ENCODE assay signal across 1 cellular context in the genomic region with DNA sequence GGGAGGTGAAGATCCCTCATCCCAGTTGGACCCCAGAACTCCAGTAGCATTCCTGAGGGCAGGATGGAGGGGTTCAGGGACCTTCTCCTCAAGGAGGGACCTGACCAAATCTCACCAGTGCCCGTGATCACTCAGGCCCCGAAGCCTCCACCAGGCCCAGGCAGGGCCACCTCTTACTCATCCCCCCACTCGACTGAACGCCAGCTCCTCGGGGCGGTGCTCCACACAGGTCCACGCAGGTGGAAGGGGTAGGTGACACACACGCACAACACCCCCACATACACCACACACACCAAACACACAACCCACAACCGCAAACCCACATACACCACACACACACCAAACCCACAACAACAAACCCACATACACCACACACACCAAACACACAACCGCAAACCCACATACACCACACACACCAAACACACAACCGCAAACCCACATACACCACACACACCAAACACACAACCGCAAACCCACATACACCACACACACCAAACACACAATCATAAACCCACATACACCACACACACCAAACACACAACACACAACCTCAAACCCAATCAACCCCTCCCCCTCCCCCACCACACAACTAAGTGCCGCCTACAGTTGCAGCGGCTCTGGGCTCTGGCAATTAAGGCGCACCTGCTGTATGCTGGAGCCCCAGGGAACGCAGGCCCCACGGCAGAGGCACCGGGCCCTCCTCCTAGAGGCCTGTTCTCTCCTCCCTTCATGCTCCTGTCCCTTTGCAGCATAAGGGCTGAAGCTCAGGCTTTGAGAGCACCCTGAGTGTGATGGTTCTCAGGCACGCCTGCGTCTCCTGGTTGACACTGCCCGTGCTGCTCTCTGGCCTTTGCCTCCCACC.
TF ChIP-seq lines count a peak whose summit lies in the region.

No MANE protein-coding gene starts in this region.

TF ChIP-seq in H1, 55 proteins besides CTCF, POLR2A, EP300 and RAD21:
- TF ChIP-seq HDAC2 (IDR thresholded peaks at IDR 0.05; ENCODE audit: borderline replicate concordance in 1 of 2, low read depth in 2 of 2, low read length in 2 of 2): no peak
- TF ChIP-seq CREB1 (IDR thresholded peaks at IDR 0.05): no peak
- no peak for TF ChIP-seq GTF2F1 (IDR thresholded peaks at IDR 0.05; ENCODE audit: borderline replicate concordance, low read depth, low read length)
- TF ChIP-seq CHD2 (IDR thresholded peaks at IDR 0.05; ENCODE audit: low read length): no peak
- TF ChIP-seq SP1 (IDR thresholded peaks at IDR 0.05; ENCODE audit: low read depth, low read length): no peak
- no peak for TF ChIP-seq SAP30 (IDR thresholded peaks at IDR 0.05; ENCODE audit: insufficient read depth, insufficient replicate concordance, low read length)
- TF ChIP-seq SUZ12 (IDR thresholded peaks at IDR 0.05; ENCODE audit: low read length): no peak
- TF ChIP-seq, protein P1, sequence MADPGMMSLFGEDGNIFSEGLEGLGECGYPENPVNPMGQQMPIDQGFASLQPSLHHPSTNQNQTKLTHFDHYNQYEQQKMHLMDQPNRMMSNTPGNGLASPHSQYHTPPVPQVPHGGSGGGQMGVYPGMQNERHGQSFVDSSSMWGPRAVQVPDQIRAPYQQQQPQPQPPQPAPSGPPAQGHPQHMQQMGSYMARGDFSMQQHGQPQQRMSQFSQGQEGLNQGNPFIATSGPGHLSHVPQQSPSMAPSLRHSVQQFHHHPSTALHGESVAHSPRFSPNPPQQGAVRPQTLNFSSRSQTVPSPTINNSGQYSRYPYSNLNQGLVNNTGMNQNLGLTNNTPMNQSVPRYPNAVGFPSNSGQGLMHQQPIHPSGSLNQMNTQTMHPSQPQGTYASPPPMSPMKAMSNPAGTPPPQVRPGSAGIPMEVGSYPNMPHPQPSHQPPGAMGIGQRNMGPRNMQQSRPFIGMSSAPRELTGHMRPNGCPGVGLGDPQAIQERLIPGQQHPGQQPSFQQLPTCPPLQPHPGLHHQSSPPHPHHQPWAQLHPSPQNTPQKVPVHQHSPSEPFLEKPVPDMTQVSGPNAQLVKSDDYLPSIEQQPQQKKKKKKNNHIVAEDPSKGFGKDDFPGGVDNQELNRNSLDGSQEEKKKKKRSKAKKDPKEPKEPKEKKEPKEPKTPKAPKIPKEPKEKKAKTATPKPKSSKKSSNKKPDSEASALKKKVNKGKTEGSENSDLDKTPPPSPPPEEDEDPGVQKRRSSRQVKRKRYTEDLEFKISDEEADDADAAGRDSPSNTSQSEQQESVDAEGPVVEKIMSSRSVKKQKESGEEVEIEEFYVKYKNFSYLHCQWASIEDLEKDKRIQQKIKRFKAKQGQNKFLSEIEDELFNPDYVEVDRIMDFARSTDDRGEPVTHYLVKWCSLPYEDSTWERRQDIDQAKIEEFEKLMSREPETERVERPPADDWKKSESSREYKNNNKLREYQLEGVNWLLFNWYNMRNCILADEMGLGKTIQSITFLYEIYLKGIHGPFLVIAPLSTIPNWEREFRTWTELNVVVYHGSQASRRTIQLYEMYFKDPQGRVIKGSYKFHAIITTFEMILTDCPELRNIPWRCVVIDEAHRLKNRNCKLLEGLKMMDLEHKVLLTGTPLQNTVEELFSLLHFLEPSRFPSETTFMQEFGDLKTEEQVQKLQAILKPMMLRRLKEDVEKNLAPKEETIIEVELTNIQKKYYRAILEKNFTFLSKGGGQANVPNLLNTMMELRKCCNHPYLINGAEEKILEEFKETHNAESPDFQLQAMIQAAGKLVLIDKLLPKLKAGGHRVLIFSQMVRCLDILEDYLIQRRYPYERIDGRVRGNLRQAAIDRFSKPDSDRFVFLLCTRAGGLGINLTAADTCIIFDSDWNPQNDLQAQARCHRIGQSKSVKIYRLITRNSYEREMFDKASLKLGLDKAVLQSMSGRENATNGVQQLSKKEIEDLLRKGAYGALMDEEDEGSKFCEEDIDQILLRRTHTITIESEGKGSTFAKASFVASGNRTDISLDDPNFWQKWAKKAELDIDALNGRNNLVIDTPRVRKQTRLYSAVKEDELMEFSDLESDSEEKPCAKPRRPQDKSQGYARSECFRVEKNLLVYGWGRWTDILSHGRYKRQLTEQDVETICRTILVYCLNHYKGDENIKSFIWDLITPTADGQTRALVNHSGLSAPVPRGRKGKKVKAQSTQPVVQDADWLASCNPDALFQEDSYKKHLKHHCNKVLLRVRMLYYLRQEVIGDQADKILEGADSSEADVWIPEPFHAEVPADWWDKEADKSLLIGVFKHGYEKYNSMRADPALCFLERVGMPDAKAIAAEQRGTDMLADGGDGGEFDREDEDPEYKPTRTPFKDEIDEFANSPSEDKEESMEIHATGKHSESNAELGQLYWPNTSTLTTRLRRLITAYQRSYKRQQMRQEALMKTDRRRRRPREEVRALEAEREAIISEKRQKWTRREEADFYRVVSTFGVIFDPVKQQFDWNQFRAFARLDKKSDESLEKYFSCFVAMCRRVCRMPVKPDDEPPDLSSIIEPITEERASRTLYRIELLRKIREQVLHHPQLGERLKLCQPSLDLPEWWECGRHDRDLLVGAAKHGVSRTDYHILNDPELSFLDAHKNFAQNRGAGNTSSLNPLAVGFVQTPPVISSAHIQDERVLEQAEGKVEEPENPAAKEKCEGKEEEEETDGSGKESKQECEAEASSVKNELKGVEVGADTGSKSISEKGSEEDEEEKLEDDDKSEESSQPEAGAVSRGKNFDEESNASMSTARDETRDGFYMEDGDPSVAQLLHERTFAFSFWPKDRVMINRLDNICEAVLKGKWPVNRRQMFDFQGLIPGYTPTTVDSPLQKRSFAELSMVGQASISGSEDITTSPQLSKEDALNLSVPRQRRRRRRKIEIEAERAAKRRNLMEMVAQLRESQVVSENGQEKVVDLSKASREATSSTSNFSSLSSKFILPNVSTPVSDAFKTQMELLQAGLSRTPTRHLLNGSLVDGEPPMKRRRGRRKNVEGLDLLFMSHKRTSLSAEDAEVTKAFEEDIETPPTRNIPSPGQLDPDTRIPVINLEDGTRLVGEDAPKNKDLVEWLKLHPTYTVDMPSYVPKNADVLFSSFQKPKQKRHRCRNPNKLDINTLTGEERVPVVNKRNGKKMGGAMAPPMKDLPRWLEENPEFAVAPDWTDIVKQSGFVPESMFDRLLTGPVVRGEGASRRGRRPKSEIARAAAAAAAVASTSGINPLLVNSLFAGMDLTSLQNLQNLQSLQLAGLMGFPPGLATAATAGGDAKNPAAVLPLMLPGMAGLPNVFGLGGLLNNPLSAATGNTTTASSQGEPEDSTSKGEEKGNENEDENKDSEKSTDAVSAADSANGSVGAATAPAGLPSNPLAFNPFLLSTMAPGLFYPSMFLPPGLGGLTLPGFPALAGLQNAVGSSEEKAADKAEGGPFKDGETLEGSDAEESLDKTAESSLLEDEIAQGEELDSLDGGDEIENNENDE (IDR thresholded peaks at IDR 0.05; ENCODE audit: insufficient replicate concordance, low read length): no peak
- TF ChIP-seq KDM4A (IDR thresholded peaks at IDR 0.05; ENCODE audit: low read depth, low read length, severe bottlenecking): no peak
TF ChIP-seq in H1: peak in this region for 0.
